ENCODE assay signal across 1 cellular context in the genomic region with DNA sequence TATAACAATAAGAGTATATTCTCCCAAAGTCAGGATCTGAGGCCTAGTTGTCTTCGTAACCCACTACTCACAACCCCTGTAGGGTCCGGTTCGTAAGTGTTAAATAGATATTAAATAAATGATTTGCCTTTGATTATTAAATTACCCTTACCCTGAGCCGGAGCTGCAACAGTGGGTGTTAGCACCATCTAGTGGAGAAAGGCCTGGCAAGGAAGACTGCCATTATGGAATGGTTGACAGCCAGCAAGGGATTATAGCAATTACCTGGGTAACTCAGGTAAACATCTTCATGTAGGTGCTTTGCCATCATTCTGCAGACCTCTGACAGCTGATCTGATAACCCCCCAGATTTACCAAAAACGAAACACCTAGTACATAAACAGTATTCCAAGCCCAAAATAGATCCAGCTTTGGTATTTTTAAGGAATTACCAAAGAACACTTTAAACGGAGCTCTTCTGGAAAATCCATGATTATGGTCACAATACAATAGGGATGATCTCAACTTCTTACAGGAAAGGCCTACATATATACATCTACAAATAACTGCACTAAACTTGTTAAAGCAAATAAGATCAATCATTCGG.
TF ChIP-seq lines count a peak whose summit lies in the region.

No MANE protein-coding gene starts in this region.

TF ChIP-seq in GM23338, 12 proteins besides CTCF, POLR2A, EP300 and RAD21 (continued from another document):
- TF ChIP-seq, protein P1, sequence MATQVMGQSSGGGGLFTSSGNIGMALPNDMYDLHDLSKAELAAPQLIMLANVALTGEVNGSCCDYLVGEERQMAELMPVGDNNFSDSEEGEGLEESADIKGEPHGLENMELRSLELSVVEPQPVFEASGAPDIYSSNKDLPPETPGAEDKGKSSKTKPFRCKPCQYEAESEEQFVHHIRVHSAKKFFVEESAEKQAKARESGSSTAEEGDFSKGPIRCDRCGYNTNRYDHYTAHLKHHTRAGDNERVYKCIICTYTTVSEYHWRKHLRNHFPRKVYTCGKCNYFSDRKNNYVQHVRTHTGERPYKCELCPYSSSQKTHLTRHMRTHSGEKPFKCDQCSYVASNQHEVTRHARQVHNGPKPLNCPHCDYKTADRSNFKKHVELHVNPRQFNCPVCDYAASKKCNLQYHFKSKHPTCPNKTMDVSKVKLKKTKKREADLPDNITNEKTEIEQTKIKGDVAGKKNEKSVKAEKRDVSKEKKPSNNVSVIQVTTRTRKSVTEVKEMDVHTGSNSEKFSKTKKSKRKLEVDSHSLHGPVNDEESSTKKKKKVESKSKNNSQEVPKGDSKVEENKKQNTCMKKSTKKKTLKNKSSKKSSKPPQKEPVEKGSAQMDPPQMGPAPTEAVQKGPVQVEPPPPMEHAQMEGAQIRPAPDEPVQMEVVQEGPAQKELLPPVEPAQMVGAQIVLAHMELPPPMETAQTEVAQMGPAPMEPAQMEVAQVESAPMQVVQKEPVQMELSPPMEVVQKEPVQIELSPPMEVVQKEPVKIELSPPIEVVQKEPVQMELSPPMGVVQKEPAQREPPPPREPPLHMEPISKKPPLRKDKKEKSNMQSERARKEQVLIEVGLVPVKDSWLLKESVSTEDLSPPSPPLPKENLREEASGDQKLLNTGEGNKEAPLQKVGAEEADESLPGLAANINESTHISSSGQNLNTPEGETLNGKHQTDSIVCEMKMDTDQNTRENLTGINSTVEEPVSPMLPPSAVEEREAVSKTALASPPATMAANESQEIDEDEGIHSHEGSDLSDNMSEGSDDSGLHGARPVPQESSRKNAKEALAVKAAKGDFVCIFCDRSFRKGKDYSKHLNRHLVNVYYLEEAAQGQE (IDR thresholded peaks at IDR 0.05; ENCODE audit: unreplicated experiment): no peak
